ENCODE assay signal across 1 cellular context in the genomic region with DNA sequence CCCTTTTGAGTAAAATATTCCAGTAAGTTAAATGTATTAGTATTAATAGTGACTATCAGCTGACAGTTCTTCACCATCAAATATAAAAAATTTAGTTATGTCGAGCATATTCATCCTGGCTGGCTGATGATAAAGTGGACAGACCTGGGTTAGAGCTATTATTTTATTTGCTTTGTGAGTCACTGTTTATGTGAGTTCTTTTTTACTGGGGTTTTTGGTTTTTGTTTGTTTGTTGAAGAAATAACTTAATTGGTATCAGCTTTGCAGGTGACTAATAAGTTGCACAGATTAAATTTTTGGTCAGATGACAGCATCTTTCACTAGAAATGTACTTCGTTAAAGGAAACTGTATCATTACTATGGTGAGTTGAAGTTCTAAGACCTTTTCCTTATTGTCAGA.
TF ChIP-seq lines count a peak whose summit lies in the region.

No MANE protein-coding gene starts in this region.

TF ChIP-seq in HEK293, 187 proteins besides CTCF, POLR2A, EP300 and RAD21 (continued from another document):
- TF ChIP-seq ZNF843 (tag by site-specific recombination; IDR thresholded peaks at IDR 0.05) = peak; percentile 89
- TF ChIP-seq OSR2 (tag by site-specific recombination; IDR thresholded peaks at IDR 0.05) = peak; percentile 68; the same call in 1 of the 2 replicates
- 0 out of 2 replicates have a peak, but pooled peaks have one; percentile 43 for TF ChIP-seq ZNF558 (tag by site-specific recombination; IDR thresholded peaks at IDR 0.05)
- TF ChIP-seq GLI2 (tag by site-specific recombination; IDR thresholded peaks at IDR 0.05; ENCODE audit: borderline replicate concordance, low read depth) = peak; percentile 82; the same call in 1 of the 2 replicates
- TF ChIP-seq, protein P1, sequence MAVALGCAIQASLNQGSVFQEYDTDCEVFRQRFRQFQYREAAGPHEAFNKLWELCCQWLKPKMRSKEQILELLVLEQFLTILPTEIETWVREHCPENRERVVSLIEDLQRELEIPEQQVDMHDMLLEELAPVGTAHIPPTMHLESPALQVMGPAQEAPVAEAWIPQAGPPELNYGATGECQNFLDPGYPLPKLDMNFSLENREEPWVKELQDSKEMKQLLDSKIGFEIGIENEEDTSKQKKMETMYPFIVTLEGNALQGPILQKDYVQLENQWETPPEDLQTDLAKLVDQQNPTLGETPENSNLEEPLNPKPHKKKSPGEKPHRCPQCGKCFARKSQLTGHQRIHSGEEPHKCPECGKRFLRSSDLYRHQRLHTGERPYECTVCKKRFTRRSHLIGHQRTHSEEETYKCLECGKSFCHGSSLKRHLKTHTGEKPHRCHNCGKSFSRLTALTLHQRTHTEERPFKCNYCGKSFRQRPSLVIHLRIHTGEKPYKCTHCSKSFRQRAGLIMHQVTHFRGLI (tag by site-specific recombination; IDR thresholded peaks at IDR 0.05) = peak; percentile 37; the same call in 1 of the 2 replicates
- TF ChIP-seq, protein P2, sequence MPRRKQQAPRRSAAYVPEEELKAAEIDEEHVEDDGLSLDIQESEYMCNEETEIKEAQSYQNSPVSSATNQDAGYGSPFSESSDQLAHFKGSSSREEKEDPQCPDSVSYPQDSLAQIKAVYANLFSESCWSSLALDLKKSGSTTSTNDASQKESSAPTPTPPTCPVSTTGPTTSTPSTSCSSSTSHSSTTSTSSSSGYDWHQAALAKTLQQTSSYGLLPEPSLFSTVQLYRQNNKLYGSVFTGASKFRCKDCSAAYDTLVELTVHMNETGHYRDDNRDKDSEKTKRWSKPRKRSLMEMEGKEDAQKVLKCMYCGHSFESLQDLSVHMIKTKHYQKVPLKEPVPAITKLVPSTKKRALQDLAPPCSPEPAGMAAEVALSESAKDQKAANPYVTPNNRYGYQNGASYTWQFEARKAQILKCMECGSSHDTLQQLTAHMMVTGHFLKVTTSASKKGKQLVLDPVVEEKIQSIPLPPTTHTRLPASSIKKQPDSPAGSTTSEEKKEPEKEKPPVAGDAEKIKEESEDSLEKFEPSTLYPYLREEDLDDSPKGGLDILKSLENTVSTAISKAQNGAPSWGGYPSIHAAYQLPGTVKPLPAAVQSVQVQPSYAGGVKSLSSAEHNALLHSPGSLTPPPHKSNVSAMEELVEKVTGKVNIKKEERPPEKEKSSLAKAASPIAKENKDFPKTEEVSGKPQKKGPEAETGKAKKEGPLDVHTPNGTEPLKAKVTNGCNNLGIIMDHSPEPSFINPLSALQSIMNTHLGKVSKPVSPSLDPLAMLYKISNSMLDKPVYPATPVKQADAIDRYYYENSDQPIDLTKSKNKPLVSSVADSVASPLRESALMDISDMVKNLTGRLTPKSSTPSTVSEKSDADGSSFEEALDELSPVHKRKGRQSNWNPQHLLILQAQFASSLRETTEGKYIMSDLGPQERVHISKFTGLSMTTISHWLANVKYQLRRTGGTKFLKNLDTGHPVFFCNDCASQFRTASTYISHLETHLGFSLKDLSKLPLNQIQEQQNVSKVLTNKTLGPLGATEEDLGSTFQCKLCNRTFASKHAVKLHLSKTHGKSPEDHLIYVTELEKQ (tag by site-specific recombination; IDR thresholded peaks at IDR 0.05; ENCODE audit: borderline replicate concordance) = peak; percentile 89
- TF ChIP-seq, protein P3, sequence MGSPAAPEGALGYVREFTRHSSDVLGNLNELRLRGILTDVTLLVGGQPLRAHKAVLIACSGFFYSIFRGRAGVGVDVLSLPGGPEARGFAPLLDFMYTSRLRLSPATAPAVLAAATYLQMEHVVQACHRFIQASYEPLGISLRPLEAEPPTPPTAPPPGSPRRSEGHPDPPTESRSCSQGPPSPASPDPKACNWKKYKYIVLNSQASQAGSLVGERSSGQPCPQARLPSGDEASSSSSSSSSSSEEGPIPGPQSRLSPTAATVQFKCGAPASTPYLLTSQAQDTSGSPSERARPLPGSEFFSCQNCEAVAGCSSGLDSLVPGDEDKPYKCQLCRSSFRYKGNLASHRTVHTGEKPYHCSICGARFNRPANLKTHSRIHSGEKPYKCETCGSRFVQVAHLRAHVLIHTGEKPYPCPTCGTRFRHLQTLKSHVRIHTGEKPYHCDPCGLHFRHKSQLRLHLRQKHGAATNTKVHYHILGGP (tag by site-specific recombination; IDR thresholded peaks at IDR 0.05) = peak; percentile 95
- TF ChIP-seq FEZF1 (tag by site-specific recombination; IDR thresholded peaks at IDR 0.05) = peak; percentile 81
- peak; percentile 81; the same call in 1 of the 2 replicates for TF ChIP-seq ZNF473 (tag by site-specific recombination; IDR thresholded peaks at IDR 0.05)
- TF ChIP-seq ZXDB (tag by site-specific recombination; IDR thresholded peaks at IDR 0.05) = no peak; the same call in 1 of the 2 replicates
- TF ChIP-seq, protein P4, sequence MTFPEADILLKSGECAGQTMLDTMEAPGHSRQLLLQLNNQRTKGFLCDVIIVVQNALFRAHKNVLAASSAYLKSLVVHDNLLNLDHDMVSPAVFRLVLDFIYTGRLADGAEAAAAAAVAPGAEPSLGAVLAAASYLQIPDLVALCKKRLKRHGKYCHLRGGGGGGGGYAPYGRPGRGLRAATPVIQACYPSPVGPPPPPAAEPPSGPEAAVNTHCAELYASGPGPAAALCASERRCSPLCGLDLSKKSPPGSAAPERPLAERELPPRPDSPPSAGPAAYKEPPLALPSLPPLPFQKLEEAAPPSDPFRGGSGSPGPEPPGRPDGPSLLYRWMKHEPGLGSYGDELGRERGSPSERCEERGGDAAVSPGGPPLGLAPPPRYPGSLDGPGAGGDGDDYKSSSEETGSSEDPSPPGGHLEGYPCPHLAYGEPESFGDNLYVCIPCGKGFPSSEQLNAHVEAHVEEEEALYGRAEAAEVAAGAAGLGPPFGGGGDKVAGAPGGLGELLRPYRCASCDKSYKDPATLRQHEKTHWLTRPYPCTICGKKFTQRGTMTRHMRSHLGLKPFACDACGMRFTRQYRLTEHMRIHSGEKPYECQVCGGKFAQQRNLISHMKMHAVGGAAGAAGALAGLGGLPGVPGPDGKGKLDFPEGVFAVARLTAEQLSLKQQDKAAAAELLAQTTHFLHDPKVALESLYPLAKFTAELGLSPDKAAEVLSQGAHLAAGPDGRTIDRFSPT (tag by site-specific recombination; IDR thresholded peaks at IDR 0.05) = peak; percentile 81
- peak; percentile 96 for TF ChIP-seq ZNF366 (tag by site-specific recombination; conservative IDR thresholded peaks at IDR 0.05)
- TF ChIP-seq, protein P5, sequence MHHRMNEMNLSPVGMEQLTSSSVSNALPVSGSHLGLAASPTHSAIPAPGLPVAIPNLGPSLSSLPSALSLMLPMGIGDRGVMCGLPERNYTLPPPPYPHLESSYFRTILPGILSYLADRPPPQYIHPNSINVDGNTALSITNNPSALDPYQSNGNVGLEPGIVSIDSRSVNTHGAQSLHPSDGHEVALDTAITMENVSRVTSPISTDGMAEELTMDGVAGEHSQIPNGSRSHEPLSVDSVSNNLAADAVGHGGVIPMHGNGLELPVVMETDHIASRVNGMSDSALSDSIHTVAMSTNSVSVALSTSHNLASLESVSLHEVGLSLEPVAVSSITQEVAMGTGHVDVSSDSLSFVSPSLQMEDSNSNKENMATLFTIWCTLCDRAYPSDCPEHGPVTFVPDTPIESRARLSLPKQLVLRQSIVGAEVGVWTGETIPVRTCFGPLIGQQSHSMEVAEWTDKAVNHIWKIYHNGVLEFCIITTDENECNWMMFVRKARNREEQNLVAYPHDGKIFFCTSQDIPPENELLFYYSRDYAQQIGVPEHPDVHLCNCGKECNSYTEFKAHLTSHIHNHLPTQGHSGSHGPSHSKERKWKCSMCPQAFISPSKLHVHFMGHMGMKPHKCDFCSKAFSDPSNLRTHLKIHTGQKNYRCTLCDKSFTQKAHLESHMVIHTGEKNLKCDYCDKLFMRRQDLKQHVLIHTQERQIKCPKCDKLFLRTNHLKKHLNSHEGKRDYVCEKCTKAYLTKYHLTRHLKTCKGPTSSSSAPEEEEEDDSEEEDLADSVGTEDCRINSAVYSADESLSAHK (tag by site-specific recombination; IDR thresholded peaks at IDR 0.05) = peak; percentile 56
- no peak for TF ChIP-seq PRDM1 (tag by site-specific recombination; IDR thresholded peaks at IDR 0.05)
- TF ChIP-seq WT1 (tag by site-specific recombination; IDR thresholded peaks at IDR 0.05) = peak; percentile 82
- TF ChIP-seq, protein P6, sequence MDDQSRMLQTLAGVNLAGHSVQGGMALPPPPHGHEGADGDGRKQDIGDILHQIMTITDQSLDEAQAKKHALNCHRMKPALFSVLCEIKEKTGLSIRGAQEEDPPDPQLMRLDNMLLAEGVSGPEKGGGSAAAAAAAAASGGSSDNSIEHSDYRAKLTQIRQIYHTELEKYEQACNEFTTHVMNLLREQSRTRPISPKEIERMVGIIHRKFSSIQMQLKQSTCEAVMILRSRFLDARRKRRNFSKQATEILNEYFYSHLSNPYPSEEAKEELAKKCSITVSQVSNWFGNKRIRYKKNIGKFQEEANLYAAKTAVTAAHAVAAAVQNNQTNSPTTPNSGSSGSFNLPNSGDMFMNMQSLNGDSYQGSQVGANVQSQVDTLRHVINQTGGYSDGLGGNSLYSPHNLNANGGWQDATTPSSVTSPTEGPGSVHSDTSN (CRISPR knock-in tag; IDR thresholded peaks at IDR 0.05) = no peak
- TF ChIP-seq, protein P7, sequence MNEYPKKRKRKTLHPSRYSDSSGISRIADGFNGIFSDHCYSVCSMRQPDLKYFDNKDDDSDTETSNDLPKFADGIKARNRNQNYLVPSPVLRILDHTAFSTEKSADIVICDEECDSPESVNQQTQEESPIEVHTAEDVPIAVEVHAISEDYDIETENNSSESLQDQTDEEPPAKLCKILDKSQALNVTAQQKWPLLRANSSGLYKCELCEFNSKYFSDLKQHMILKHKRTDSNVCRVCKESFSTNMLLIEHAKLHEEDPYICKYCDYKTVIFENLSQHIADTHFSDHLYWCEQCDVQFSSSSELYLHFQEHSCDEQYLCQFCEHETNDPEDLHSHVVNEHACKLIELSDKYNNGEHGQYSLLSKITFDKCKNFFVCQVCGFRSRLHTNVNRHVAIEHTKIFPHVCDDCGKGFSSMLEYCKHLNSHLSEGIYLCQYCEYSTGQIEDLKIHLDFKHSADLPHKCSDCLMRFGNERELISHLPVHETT (tag by site-specific recombination; IDR thresholded peaks at IDR 0.05) = peak; percentile 95
- no peak for TF ChIP-seq ZNF354C (tag by site-specific recombination; IDR thresholded peaks at IDR 0.05; ENCODE audit: borderline replicate concordance, low read depth)
- TF ChIP-seq, protein P8, sequence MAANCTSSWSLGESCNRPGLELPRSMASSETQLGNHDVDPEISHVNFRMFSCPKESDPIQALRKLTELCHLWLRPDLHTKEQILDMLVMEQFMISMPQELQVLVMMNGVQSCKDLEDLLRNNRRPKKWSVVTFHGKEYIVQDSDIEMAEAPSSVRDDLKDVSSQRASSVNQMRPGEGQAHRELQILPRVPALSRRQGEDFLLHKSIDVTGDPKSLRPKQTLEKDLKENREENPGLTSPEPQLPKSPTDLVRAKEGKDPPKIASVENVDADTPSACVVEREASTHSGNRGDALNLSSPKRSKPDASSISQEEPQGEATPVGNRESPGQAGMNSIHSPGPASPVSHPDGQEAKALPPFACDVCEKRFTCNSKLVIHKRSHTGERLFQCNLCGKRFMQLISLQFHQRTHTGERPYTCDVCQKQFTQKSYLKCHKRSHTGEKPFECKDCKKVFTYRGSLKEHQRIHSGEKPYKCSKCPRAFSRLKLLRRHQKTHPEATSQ (tag by site-specific recombination; IDR thresholded peaks at IDR 0.05) = no peak
- TF ChIP-seq SCRT2 (tag by site-specific recombination; IDR thresholded peaks at IDR 0.05) = 0 out of 2 replicates have a peak, but pooled peaks have one; percentile 13
- peak; percentile 19; the same call in 1 of the 2 replicates for TF ChIP-seq ZNF146 (tag by site-specific recombination; IDR thresholded peaks at IDR 0.05)
- peak; percentile 96 for TF ChIP-seq BCL11A (tag by site-specific recombination; IDR thresholded peaks at IDR 0.05; ENCODE audit: low read depth)
- TF ChIP-seq GFI1B (tag by site-specific recombination; IDR thresholded peaks at IDR 0.05) = peak; percentile 99
- TF ChIP-seq, protein P9, sequence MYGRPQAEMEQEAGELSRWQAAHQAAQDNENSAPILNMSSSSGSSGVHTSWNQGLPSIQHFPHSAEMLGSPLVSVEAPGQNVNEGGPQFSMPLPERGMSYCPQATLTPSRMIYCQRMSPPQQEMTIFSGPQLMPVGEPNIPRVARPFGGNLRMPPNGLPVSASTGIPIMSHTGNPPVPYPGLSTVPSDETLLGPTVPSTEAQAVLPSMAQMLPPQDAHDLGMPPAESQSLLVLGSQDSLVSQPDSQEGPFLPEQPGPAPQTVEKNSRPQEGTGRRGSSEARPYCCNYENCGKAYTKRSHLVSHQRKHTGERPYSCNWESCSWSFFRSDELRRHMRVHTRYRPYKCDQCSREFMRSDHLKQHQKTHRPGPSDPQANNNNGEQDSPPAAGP (tag by site-specific recombination; IDR thresholded peaks at IDR 0.05) = peak; percentile 56; the same call in 1 of the 2 replicates
